In the genomic region with DNA sequence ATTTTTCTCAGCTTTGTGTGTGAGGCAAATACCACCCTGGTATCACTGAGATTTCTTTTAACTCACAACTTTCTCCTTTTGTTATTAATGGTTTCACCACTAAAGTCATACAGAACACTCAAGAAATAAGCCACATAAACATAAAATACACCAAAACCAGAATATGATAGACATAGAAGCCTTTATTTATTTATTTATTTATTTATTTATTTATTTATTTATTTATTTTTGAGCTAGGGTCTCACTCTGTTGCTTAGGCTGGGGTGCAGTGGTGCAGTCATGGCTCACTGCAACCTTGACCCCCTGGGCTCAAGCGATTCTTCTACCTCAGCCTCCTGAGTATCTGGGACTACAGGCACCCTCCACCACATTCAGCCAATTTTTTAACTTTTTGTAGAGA, we compare ENCODE assay signal across 1 cellular context.
TF ChIP-seq lines count a peak whose summit lies in the region.

No MANE protein-coding gene starts in this region.

TF ChIP-seq in HEK293, 187 proteins besides CTCF, POLR2A, EP300 and RAD21 (continued from another document):
- TF ChIP-seq, protein P1, sequence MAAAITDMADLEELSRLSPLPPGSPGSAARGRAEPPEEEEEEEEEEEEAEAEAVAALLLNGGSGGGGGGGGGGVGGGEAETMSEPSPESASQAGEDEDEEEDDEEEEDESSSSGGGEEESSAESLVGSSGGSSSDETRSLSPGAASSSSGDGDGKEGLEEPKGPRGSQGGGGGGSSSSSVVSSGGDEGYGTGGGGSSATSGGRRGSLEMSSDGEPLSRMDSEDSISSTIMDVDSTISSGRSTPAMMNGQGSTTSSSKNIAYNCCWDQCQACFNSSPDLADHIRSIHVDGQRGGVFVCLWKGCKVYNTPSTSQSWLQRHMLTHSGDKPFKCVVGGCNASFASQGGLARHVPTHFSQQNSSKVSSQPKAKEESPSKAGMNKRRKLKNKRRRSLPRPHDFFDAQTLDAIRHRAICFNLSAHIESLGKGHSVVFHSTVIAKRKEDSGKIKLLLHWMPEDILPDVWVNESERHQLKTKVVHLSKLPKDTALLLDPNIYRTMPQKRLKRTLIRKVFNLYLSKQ (tag by site-specific recombination; IDR thresholded peaks at IDR 0.05; ENCODE audit: borderline replicate concordance), result peak; percentile 41; the same call in 1 of the 2 replicates
- TF ChIP-seq, protein P2, sequence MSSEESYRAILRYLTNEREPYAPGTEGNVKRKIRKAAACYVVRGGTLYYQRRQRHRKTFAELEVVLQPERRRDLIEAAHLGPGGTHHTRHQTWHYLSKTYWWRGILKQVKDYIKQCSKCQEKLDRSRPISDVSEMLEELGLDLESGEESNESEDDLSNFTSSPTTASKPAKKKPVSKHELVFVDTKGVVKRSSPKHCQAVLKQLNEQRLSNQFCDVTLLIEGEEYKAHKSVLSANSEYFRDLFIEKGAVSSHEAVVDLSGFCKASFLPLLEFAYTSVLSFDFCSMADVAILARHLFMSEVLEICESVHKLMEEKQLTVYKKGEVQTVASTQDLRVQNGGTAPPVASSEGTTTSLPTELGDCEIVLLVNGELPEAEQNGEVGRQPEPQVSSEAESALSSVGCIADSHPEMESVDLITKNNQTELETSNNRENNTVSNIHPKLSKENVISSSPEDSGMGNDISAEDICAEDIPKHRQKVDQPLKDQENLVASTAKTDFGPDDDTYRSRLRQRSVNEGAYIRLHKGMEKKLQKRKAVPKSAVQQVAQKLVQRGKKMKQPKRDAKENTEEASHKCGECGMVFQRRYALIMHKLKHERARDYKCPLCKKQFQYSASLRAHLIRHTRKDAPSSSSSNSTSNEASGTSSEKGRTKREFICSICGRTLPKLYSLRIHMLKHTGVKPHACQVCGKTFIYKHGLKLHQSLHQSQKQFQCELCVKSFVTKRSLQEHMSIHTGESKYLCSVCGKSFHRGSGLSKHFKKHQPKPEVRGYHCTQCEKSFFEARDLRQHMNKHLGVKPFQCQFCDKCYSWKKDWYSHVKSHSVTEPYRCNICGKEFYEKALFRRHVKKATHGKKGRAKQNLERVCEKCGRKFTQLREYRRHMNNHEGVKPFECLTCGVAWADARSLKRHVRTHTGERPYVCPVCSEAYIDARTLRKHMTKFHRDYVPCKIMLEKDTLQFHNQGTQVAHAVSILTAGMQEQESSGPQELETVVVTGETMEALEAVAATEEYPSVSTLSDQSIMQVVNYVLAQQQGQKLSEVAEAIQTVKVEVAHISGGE (tag by site-specific recombination; conservative IDR thresholded peaks at IDR 0.05; ENCODE audit: low read depth), result peak; percentile 67
- TF ChIP-seq, protein P3, sequence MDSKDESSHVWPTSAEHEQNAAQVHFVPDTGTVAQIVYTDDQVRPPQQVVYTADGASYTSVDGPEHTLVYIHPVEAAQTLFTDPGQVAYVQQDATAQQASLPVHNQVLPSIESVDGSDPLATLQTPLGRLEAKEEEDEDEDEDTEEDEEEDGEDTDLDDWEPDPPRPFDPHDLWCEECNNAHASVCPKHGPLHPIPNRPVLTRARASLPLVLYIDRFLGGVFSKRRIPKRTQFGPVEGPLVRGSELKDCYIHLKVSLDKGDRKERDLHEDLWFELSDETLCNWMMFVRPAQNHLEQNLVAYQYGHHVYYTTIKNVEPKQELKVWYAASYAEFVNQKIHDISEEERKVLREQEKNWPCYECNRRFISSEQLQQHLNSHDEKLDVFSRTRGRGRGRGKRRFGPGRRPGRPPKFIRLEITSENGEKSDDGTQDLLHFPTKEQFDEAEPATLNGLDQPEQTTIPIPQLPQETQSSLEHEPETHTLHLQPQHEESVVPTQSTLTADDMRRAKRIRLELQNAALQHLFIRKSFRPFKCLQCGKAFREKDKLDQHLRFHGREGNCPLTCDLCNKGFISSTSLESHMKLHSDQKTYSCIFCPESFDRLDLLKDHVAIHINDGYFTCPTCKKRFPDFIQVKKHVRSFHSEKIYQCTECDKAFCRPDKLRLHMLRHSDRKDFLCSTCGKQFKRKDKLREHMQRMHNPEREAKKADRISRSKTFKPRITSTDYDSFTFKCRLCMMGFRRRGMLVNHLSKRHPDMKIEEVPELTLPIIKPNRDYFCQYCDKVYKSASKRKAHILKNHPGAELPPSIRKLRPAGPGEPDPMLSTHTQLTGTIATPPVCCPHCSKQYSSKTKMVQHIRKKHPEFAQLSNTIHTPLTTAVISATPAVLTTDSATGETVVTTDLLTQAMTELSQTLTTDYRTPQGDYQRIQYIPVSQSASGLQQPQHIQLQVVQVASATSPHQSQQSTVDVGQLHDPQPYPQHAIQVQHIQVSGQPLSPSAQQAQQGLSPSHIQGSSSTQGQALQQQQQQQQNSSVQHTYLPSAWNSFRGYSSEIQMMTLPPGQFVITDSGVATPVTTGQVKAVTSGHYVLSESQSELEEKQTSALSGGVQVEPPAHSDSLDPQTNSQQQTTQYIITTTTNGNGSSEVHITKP (tag by site-specific recombination; IDR thresholded peaks at IDR 0.05), result no peak
- TF ChIP-seq ZBTB8A (tag by site-specific recombination; IDR thresholded peaks at IDR 0.05) (0 out of 2 replicates have a peak, but pooled peaks have one; percentile 41), ZNF426 (tag by site-specific recombination; IDR thresholded peaks at IDR 0.05) (peak; percentile 64), ZNF202 (tag by site-specific recombination; IDR thresholded peaks at IDR 0.05; ENCODE audit: borderline replicate concordance) (0 out of 2 replicates have a peak, but pooled peaks have one; percentile 48), ZXDB (tag by site-specific recombination; IDR thresholded peaks at IDR 0.05) (0 out of 2 replicates have a peak, but pooled peaks have one; percentile 27), ZNF558 (tag by site-specific recombination; IDR thresholded peaks at IDR 0.05) (peak; percentile 52; the same call in 1 of the 2 replicates), ZNF394 (tag by site-specific recombination; IDR thresholded peaks at IDR 0.05; ENCODE audit: borderline replicate concordance) (peak; percentile 85; the same call in 1 of the 2 replicates), ZNF132 (tag by site-specific recombination; IDR thresholded peaks at IDR 0.05; ENCODE audit: borderline replicate concordance) (no peak), ZFP3 (tag by site-specific recombination; IDR thresholded peaks at IDR 0.05; ENCODE audit: low read depth) (no peak), ZNF548 (tag by site-specific recombination; IDR thresholded peaks at IDR 0.05) (no peak), ZBTB7A (tag by site-specific recombination; IDR thresholded peaks at IDR 0.05; ENCODE audit: low read depth) (no peak), ZNF433 (tag by site-specific recombination; IDR thresholded peaks at IDR 0.05; ENCODE audit: low read depth) (no peak), ZIC2 (tag by site-specific recombination; IDR thresholded peaks at IDR 0.05) (no peak), ZNF768 (tag by site-specific recombination; IDR thresholded peaks at IDR 0.05) (no peak), ZNF529 (tag by site-specific recombination; IDR thresholded peaks at IDR 0.05; ENCODE audit: insufficient replicate concordance) (peak; percentile 10), ZNF555 (tag by site-specific recombination; conservative IDR thresholded peaks at IDR 0.05) (peak; percentile 61), ZNF214 (tag by site-specific recombination; IDR thresholded peaks at IDR 0.05; ENCODE audit: borderline replicate concordance) (no peak), BCL11B (tag by site-specific recombination; IDR thresholded peaks at IDR 0.05; ENCODE audit: low read depth) (no peak), ZNF677 (tag by site-specific recombination; IDR thresholded peaks at IDR 0.05) (no peak), ZNF585B (tag by site-specific recombination; IDR thresholded peaks at IDR 0.05) (no peak), ZNF140 (tag by site-specific recombination; IDR thresholded peaks at IDR 0.05) (peak; percentile 44), ZNF623 (tag by site-specific recombination; IDR thresholded peaks at IDR 0.05) (peak; percentile 63), ZNF292 (tag by site-specific recombination; IDR thresholded peaks at IDR 0.05; ENCODE audit: borderline replicate concordance, low read depth) (0 out of 2 replicates have a peak, but pooled peaks have one; percentile 40), ZNF248 (tag by site-specific recombination; IDR thresholded peaks at IDR 0.05) (no peak), ZNF664 (tag by site-specific recombination; IDR thresholded peaks at IDR 0.05) (0 out of 2 replicates have a peak, but pooled peaks have one; percentile 25), ZNF19 (tag by site-specific recombination; IDR thresholded peaks at IDR 0.05; ENCODE audit: low read depth) (no peak)
- TF ChIP-seq, protein P4, sequence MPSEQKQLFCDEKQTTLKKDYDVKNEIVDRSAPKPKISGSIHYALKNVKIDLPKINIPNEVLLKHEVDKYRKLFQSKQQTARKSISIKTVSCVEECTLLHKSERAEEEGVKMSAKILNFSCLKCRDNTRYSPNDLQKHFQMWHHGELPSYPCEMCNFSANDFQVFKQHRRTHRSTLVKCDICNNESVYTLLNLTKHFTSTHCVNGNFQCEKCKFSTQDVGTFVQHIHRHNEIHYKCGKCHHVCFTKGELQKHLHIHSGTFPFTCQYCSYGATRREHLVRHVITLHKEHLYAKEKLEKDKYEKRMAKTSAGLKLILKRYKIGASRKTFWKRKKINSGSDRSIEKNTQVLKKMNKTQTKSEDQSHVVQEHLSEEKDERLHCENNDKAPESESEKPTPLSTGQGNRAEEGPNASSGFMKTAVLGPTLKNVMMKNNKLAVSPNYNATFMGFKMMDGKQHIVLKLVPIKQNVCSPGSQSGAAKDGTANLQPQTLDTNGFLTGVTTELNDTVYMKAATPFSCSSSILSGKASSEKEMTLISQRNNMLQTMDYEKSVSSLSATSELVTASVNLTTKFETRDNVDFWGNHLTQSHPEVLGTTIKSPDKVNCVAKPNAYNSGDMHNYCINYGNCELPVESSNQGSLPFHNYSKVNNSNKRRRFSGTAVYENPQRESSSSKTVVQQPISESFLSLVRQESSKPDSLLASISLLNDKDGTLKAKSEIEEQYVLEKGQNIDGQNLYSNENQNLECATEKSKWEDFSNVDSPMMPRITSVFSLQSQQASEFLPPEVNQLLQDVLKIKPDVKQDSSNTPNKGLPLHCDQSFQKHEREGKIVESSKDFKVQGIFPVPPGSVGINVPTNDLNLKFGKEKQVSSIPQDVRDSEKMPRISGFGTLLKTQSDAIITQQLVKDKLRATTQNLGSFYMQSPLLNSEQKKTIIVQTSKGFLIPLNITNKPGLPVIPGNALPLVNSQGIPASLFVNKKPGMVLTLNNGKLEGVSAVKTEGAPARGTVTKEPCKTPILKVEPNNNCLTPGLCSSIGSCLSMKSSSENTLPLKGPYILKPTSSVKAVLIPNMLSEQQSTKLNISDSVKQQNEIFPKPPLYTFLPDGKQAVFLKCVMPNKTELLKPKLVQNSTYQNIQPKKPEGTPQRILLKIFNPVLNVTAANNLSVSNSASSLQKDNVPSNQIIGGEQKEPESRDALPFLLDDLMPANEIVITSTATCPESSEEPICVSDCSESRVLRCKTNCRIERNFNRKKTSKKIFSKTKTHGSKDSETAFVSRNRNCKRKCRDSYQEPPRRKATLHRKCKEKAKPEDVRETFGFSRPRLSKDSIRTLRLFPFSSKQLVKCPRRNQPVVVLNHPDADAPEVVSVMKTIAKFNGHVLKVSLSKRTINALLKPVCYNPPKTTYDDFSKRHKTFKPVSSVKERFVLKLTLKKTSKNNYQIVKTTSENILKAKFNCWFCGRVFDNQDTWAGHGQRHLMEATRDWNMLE (tag by site-specific recombination; conservative IDR thresholded peaks at IDR 0.05; ENCODE audit: low read depth), result peak; percentile 80
- TF ChIP-seq, protein P5, sequence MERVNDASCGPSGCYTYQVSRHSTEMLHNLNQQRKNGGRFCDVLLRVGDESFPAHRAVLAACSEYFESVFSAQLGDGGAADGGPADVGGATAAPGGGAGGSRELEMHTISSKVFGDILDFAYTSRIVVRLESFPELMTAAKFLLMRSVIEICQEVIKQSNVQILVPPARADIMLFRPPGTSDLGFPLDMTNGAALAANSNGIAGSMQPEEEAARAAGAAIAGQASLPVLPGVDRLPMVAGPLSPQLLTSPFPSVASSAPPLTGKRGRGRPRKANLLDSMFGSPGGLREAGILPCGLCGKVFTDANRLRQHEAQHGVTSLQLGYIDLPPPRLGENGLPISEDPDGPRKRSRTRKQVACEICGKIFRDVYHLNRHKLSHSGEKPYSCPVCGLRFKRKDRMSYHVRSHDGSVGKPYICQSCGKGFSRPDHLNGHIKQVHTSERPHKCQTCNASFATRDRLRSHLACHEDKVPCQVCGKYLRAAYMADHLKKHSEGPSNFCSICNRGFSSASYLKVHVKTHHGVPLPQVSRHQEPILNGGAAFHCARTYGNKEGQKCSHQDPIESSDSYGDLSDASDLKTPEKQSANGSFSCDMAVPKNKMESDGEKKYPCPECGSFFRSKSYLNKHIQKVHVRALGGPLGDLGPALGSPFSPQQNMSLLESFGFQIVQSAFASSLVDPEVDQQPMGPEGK (tag by site-specific recombination; IDR thresholded peaks at IDR 0.05), result no peak
- TF ChIP-seq, protein P6, sequence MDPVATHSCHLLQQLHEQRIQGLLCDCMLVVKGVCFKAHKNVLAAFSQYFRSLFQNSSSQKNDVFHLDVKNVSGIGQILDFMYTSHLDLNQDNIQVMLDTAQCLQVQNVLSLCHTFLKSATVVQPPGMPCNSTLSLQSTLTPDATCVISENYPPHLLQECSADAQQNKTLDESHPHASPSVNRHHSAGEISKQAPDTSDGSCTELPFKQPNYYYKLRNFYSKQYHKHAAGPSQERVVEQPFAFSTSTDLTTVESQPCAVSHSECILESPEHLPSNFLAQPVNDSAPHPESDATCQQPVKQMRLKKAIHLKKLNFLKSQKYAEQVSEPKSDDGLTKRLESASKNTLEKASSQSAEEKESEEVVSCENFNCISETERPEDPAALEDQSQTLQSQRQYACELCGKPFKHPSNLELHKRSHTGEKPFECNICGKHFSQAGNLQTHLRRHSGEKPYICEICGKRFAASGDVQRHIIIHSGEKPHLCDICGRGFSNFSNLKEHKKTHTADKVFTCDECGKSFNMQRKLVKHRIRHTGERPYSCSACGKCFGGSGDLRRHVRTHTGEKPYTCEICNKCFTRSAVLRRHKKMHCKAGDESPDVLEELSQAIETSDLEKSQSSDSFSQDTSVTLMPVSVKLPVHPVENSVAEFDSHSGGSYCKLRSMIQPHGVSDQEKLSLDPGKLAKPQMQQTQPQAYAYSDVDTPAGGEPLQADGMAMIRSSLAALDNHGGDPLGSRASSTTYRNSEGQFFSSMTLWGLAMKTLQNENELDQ (tag by site-specific recombination; IDR thresholded peaks at IDR 0.05; ENCODE audit: low read depth), result no peak
